In genomic region chr3:33645060-33645841, GRCh38 we compare ENCODE assay signal across 8 cellular contexts.
DNase-seq lines count a peak whose midpoint lies in the region; ATAC-seq and TF ChIP-seq lines count a peak whose summit lies in the region.

No MANE protein-coding gene starts in this region.

- H3K79me2 ChIP-seq in osteoblast (ENCODE audit: insufficient read depth, low read length): peaks cover 8% of the 10 kb centered on the region

- H3K27me3 ChIP-seq in osteoblast (ENCODE audit: insufficient read depth, low read length): no peaks in the 10 kb centered on the region

- DNase-seq in Right ventricle myocardium inferior (ENCODE audit: missing footprints) (no peak), cardiac septum (ENCODE audit: low spot score) (no peak), fibroblast of the aortic adventitia (ENCODE audit: low read depth) (peak; percentile 34), osteoblast (ENCODE audit: insufficient read length, low spot score, missing footprints) (no peak), MV-4-11 (lab: John Stamatoyannopoulos, UW) (no peak), GOT3 (lab: John Stamatoyannopoulos, UW) (no peak), NCI-H187 (lab: John Stamatoyannopoulos, UW) (no peak)
- DNase-seq in activated CD4-positive, alpha-beta T cell treated with anti-CD3 and anti-CD28 coated beads, Interleukin-2, amount 50 U/mL, for 48 hours: peak; percentile 3 to 21

- no peaks in the 10 kb centered on the region for H4K20me1 ChIP-seq in osteoblast (ENCODE audit: insufficient read depth, low read length)

- no peaks in the 10 kb centered on the region for H3K36me3 ChIP-seq in osteoblast (ENCODE audit: insufficient read depth, low read length)

- intact Hi-C loops in Right ventricle myocardium inferior (cut with DNase I) (no loop called here), cardiac septum (cut with DNase I) (no loop called here)

- TF ChIP-seq CTCF in fibroblast of the aortic adventitia (IDR thresholded peaks at IDR 0.05; ENCODE audit: insufficient read depth, low read length) (no peak), osteoblast (IDR thresholded peaks at IDR 0.05; ENCODE audit: extremely low read depth, low read depth, low read length) (no peak)

- no peaks in the 10 kb centered on the region for H3K4me1 ChIP-seq in osteoblast (ENCODE audit: insufficient read depth, low read length)

- no peaks in the 10 kb centered on the region for H3K9me3 ChIP-seq in osteoblast (ENCODE audit: low read depth, low read length)

- no peak overlapping the region for H3K27ac ChIP-seq in osteoblast (ENCODE audit: low read depth, low read length)

- H3K4me2 ChIP-seq in osteoblast (ENCODE audit: insufficient read depth, low read length): peak overlapping the region; percentile 79

- peak; percentile 37 for ATAC-seq in Right ventricle myocardium inferior

- peak overlapping the region; percentile 49 for H2AFZ ChIP-seq in osteoblast (ENCODE audit: low read length)

- H3K4me3 ChIP-seq in fibroblast of the aortic adventitia (ENCODE audit: low read depth, low read length) (peak overlapping the region; percentile 54), osteoblast (ENCODE audit: insufficient read depth, low read length) (peak overlapping the region; percentile 69)

Comparison
In these comparisons a context has a peak if more than half of its experiments do, and no peak if none do; other contexts are left out.
1. DNase-seq: peak in activated CD4-positive, alpha-beta T cell treated with anti-CD3 and anti-CD28 coated beads, Interleukin-2, amount 50 U/mL, for 48 hours (2 of 2) and fibroblast of the aortic adventitia (single experiment); none in Right ventricle myocardium inferior (single experiment), cardiac septum (single experiment), osteoblast (single experiment), MV-4-11 (single experiment), GOT3 (single experiment) and NCI-H187 (0 of 2).